Comparison of ENCODE assay signal across 8 cellular contexts in genomic region chr13:114128624-114129522, GRCh38. TPM values are rescaled to one million over a fixed set of nuclear protein-coding genes. Genes with fewer than 3 reads are reported as not detected.
DNase-seq lines count a peak whose midpoint lies in the region; ATAC-seq lines count a peak whose summit lies in the region.

No MANE protein-coding gene starts in this region.

- no peaks in the 10 kb centered on the region for H3K27me3 ChIP-seq in SJCRH30

- peaks cover 12% of the 10 kb centered on the region; the same call in 1 of the 2 replicates for H3K4me1 ChIP-seq in SJCRH30

- ATAC-seq in GM18508 (IDR thresholded peaks at IDR 0.05; ENCODE audit: insufficient read depth, unreplicated experiment) (peak; percentile 73), HG02943 (IDR thresholded peaks at IDR 0.05; ENCODE audit: low read depth, unreplicated experiment) (peak; percentile 57), Right ventricle myocardium superior (ENCODE audit: poor library complexity) (peak; percentile 34)

- H3K4me3 ChIP-seq in skeletal muscle cell (ENCODE audit: low read depth, low read length) (peak overlapping the region; percentile 10), SJCRH30 (no peak overlapping the region)

- no peak overlapping the region for H3K27ac ChIP-seq in SJCRH30

- H3K9me3 ChIP-seq in SJCRH30 (replicated peaks), result no peaks in the 10 kb centered on the region

- intact Hi-C loops in Right ventricle myocardium superior (cut with DNase I), result no loop called here

- DNase-seq in RKO (ENCODE audit: low spot score), result peak; percentile 95
- peak; percentile 97 for DNase-seq in activated effector memory CD4-positive, alpha-beta T cell treated with anti-CD3 and anti-CD28 coated beads, Interleukin-2, amount 50 U/mL, for 16 hours
- peak; percentile 88 for DNase-seq in Right ventricle myocardium superior
- DNase-seq in skeletal muscle cell (ENCODE audit: low read depth), result peak; percentile 80
- no peak for DNase-seq in superior temporal gyrus (ENCODE audit: extremely low spot score)
- DNase-seq in SJCRH30, result no peak

- no peaks in the 10 kb centered on the region for H3K36me3 ChIP-seq in SJCRH30

RNA-seq across cellular contexts. Expression of gene RASA3, which starts 3.5 kb away (rescaled TPM):
- total RNA-seq in Right ventricle myocardium superior, result 11.2 TPM
- 18.6 and 20.5 TPM in 2 replicates for total RNA-seq in SJCRH30 (2014; rRNA removed; shearing (Covaris generic))

RNA-seq across cellular contexts. Expression of gene CFAP97D2, which starts 50.2 kb away (rescaled TPM):
- total RNA-seq in Right ventricle myocardium superior, result not detected
- total RNA-seq in SJCRH30 (2014; rRNA removed; shearing (Covaris generic)), result 0.58 and 0.71 TPM in 2 replicates

Comparison
In these comparisons a context has a peak if more than half of its experiments do, and no peak if none do; other contexts are left out.
1. DNase-seq: peak in RKO (single experiment), activated effector memory CD4-positive, alpha-beta T cell treated with anti-CD3 and anti-CD28 coated beads, Interleukin-2, amount 50 U/mL, for 16 hours (single experiment), Right ventricle myocardium superior (single experiment) and skeletal muscle cell (single experiment); none in superior temporal gyrus (single experiment) and SJCRH30 (0 of 2).
2. Peak in every context shown above with its lines, with median percentiles within 50 percentile points of each other: ATAC-seq.